Comparison of ENCODE assay signal across 1 cellular context in genomic region chr13:45662122-45662521, GRCh38.
TF ChIP-seq lines count a peak whose summit lies in the region.

No MANE protein-coding gene starts in this region.

TF ChIP-seq in GM12878, 131 proteins besides CTCF, POLR2A, EP300 and RAD21 (continued from another document):
- TF ChIP-seq HDAC6 (IDR thresholded peaks at IDR 0.05; ENCODE audit: unreplicated experiment): no peak
- TF ChIP-seq ZBTB33 (IDR thresholded peaks at IDR 0.05): no peak
- TF ChIP-seq RELB (IDR thresholded peaks at IDR 0.05; ENCODE audit: low read depth): no peak
- no peak for TF ChIP-seq PML (IDR thresholded peaks at IDR 0.05; ENCODE audit: low read length)
- no peak for TF ChIP-seq ZBTB11 (CRISPR knock-in tag; IDR thresholded peaks at IDR 0.05)
- TF ChIP-seq FOS (IDR thresholded peaks at IDR 0.05; ENCODE audit: borderline replicate concordance, extremely low read depth, insufficient read length): no peak
- no peak for TF ChIP-seq SREBF1 (IDR thresholded peaks at IDR 0.05; ENCODE audit: low read length)
- no peak for TF ChIP-seq NR2C2 (IDR thresholded peaks at IDR 0.05; ENCODE audit: borderline replicate concordance, control insufficient read depth, insufficient read length, low read depth)
- TF ChIP-seq HSF1 (IDR thresholded peaks at IDR 0.05; ENCODE audit: low read depth, low read length): no peak
- TF ChIP-seq KDM1A (IDR thresholded peaks at IDR 0.05; ENCODE audit: borderline replicate concordance): no peak
- no peak for TF ChIP-seq ATF3 (IDR thresholded peaks at IDR 0.05; ENCODE audit: borderline replicate concordance, extremely low read depth, low read depth, low read length)
- TF ChIP-seq MYB (IDR thresholded peaks at IDR 0.05; ENCODE audit: borderline replicate concordance, low read depth, low read length): no peak
- no peak for TF ChIP-seq E4F1 (IDR thresholded peaks at IDR 0.05; ENCODE audit: borderline replicate concordance, partially characterized antibody)
